18 cellular contexts compared by ENCODE assay signal in the genomic region with DNA sequence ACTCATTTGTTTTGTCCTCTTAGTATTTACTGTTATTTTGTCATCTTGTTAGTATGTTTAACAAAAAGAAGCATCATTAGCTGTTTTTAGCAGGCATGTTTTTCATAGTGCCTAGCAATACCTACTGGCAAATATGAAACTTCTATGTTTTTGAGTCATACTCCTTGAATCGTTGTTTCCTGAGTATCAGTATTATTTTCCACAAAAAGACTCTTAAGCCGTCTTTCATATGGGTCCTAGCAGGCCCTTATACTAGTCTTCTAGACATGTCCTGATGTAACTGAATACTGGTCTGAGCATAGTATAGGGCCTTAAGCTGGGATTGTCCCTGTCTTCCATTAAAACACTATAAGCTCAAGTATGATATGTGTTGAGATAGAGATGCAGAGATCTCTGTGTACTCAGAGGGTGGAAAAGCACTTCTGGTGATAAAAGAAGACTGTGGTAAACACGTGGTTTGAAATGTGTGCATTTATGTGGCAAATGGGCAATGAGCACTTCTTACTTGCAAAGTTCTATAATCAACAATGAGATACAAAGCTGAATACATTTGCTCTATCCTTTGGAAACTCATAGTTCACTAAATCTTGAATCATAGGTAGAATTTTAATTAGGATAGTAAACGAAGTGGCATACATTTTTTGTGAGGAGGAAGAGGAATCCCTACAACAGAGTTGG.
A peak's percentile ranks its signal among the peaks of the same experiment; 100 is the strongest.
DNase-seq lines count a peak whose midpoint lies in the region; ATAC-seq and TF ChIP-seq lines count a peak whose summit lies in the region.
"Had no signal": no experiment of that assay in that cellular context is flagged by ENCODE, and none has a peak within 500 bp of the region (broad histone marks: within the 10 kb centered on the region; RNA-seq: fewer than 3 reads in every experiment).

No MANE protein-coding gene starts in this region.

- H3K36me3 ChIP-seq in right lobe of liver: no peaks in the 10 kb centered on the region

- H3K4me1 Mint-ChIP-seq in activated CD4-positive, alpha-beta T cell treated with anti-CD3 and anti-CD28 coated beads for 36 hours: peaks cover 14% of the 10 kb centered on the region
- peaks cover 10% of the 10 kb centered on the region for H3K4me1 Mint-ChIP-seq in activated naive CD4-positive, alpha-beta T cell treated with anti-CD3 and anti-CD28 coated beads for 36 hours (ENCODE audit: low read depth)
- peaks cover 16% of the 10 kb centered on the region for H3K4me1 Mint-ChIP-seq in activated naive CD8-positive, alpha-beta T cell treated with anti-CD3 and anti-CD28 coated beads for 36 hours
- H3K4me1 Mint-ChIP-seq: CD4-positive, alpha-beta memory T cell; H9 had no signal

- H3K27ac Mint-ChIP-seq in activated CD4-positive, alpha-beta T cell treated with anti-CD3 and anti-CD28 coated beads for 36 hours: no peak overlapping the region
- H3K27ac Mint-ChIP-seq in activated naive CD4-positive, alpha-beta T cell treated with anti-CD3 and anti-CD28 coated beads, Interleukin-2, amount 50 U/mL, for 72 hours: no peak overlapping the region
- no peak overlapping the region for H3K27ac Mint-ChIP-seq in activated naive CD4-positive, alpha-beta T cell treated with anti-CD3 and anti-CD28 coated beads for 36 hours
- peak overlapping the region; percentile 85 for H3K27ac Mint-ChIP-seq in activated naive CD8-positive, alpha-beta T cell treated with anti-CD3 and anti-CD28 coated beads for 36 hours
- H3K27ac Mint-ChIP-seq: CD4-positive, alpha-beta memory T cell; H9 had no signal

- TF ChIP-seq POLR2A in right lobe of liver (IDR thresholded peaks at IDR 0.05): no peak

- H3K27me3 Mint-ChIP-seq in activated CD4-positive, alpha-beta T cell treated with anti-CD3 and anti-CD28 coated beads for 36 hours: peaks cover 6% of the 10 kb centered on the region
- H3K27me3 Mint-ChIP-seq in activated naive CD4-positive, alpha-beta T cell treated with anti-CD3 and anti-CD28 coated beads for 36 hours (ENCODE audit: low read depth): peaks cover 3% of the 10 kb centered on the region
- peaks cover 20% of the 10 kb centered on the region for H3K27me3 Mint-ChIP-seq in activated naive CD8-positive, alpha-beta T cell treated with anti-CD3 and anti-CD28 coated beads for 36 hours

- H3K4me3 Mint-ChIP-seq in activated CD4-positive, alpha-beta T cell treated with anti-CD3 and anti-CD28 coated beads for 36 hours: no peak overlapping the region
- H3K4me3 Mint-ChIP-seq in activated naive CD4-positive, alpha-beta T cell treated with anti-CD3 and anti-CD28 coated beads for 36 hours: no peak overlapping the region
- no peak overlapping the region for H3K4me3 Mint-ChIP-seq in activated naive CD8-positive, alpha-beta T cell treated with anti-CD3 and anti-CD28 coated beads for 36 hours
- H3K4me3 Mint-ChIP-seq: CD4-positive, alpha-beta memory T cell; H9 had no signal

- POLR2A ChIA-PET in activated CD4-positive, alpha-beta T cell treated with anti-CD3 and anti-CD28 coated beads for 36 hours (lab: Charles Lee): no interaction called here

- no peak overlapping the region for H3K4me3 ChIP-seq in right lobe of liver

- CTCF ChIA-PET in activated CD4-positive, alpha-beta T cell treated with anti-CD3 and anti-CD28 coated beads for 36 hours (lab: Charles Lee): no interaction called here
- CTCF ChIA-PET in activated naive CD4-positive, alpha-beta T cell treated with anti-CD3 and anti-CD28 coated beads for 36 hours (lab: Charles Lee): no interaction called here

- TF ChIP-seq CTCF in right lobe of liver (IDR thresholded peaks at IDR 0.05): no peak

- no peak for DNase-seq in activated CD4-positive, alpha-beta T cell treated with anti-CD3 and anti-CD28 coated beads for 36 hours
- no peak for DNase-seq in activated CD4-positive, alpha-beta T cell treated with anti-CD3 and anti-CD28 coated beads for 4 hours
- DNase-seq in activated naive CD4-positive, alpha-beta T cell treated with anti-CD3 and anti-CD28 coated beads, Interleukin-2, amount 50 U/mL, for 72 hours (ENCODE audit: low spot score in 2 of 2): peak in 1 of 2 donors; percentile 4
- no peak for DNase-seq in activated naive CD4-positive, alpha-beta T cell treated with anti-CD3 and anti-CD28 coated beads for 36 hours
- no peak for DNase-seq in activated naive CD8-positive, alpha-beta T cell treated with anti-CD3 and anti-CD28 coated beads for 36 hours
- DNase-seq in right lobe of liver: no peak
- no peak for DNase-seq in CD1c-positive myeloid dendritic cell (ENCODE audit: extremely low spot score)
- DNase-seq: CD4-positive, alpha-beta memory T cell; DMS153; GF-D8; H9; NCI-H1092 treated with DMSO at 0.1 percent for 48 hours; NCI-H146; NCI-H2029 treated with DMSO at 0.1 percent for 48 hours; NCI-H446 treated with DMSO at 0.1 percent for 48 hours; NCI-H69; Right ventricle myocardium superior had no signal

- H3K36me3 Mint-ChIP-seq in activated CD4-positive, alpha-beta T cell treated with anti-CD3 and anti-CD28 coated beads for 36 hours (ENCODE audit: low read depth): no peaks in the 10 kb centered on the region
- no peaks in the 10 kb centered on the region for H3K36me3 Mint-ChIP-seq in activated naive CD4-positive, alpha-beta T cell treated with anti-CD3 and anti-CD28 coated beads, Interleukin-2, amount 50 U/mL, for 72 hours
- H3K36me3 Mint-ChIP-seq in activated naive CD4-positive, alpha-beta T cell treated with anti-CD3 and anti-CD28 coated beads for 36 hours (ENCODE audit: low read depth): no peaks in the 10 kb centered on the region
- H3K36me3 Mint-ChIP-seq in activated naive CD8-positive, alpha-beta T cell treated with anti-CD3 and anti-CD28 coated beads for 36 hours: no peaks in the 10 kb centered on the region
- H3K36me3 Mint-ChIP-seq: CD4-positive, alpha-beta memory T cell had no signal

- H3K27me3 ChIP-seq in right lobe of liver: no peaks in the 10 kb centered on the region

- H3K27ac ChIP-seq in right lobe of liver: no peak overlapping the region

- intact Hi-C loops in activated CD4-positive, alpha-beta T cell treated with anti-CD3 and anti-CD28 coated beads for 36 hours (cut with DNase I, micrococcal nuclease): no loop called here
- intact Hi-C loops in activated naive CD4-positive, alpha-beta T cell treated with anti-CD3 and anti-CD28 coated beads for 36 hours (cut with micrococcal nuclease): no loop called here
- intact Hi-C loops in right lobe of liver (cut with DNase I): no loop called here

- WGBS in right lobe of liver (ENCODE audit: insufficient coverage, low coverage, low lambda C conversion rate, missing lambda C conversion rate): 46% methylated on average over 4 of the region's 4 CpGs

- ATAC-seq in activated CD4-positive, alpha-beta T cell treated with anti-CD3 and anti-CD28 coated beads for 36 hours: peak; percentile 78
- ATAC-seq in activated naive CD4-positive, alpha-beta T cell treated with anti-CD3 and anti-CD28 coated beads, Interleukin-2, amount 50 U/mL, for 72 hours: peak; percentile 57 to 86
- ATAC-seq in HG03521 (IDR thresholded peaks at IDR 0.05; ENCODE audit: unreplicated experiment): no peak
- no peak for ATAC-seq in right lobe of liver

- H3K4me1 ChIP-seq in right lobe of liver: no peaks in the 10 kb centered on the region

- H3K9me3 ChIP-seq in right lobe of liver: no peaks in the 10 kb centered on the region

- H3K9me3 Mint-ChIP-seq in activated CD4-positive, alpha-beta T cell treated with anti-CD3 and anti-CD28 coated beads for 36 hours (ENCODE audit: low read depth): no peaks in the 10 kb centered on the region
- no peaks in the 10 kb centered on the region for H3K9me3 Mint-ChIP-seq in activated naive CD4-positive, alpha-beta T cell treated with anti-CD3 and anti-CD28 coated beads, Interleukin-2, amount 50 U/mL, for 72 hours
- no peaks in the 10 kb centered on the region for H3K9me3 Mint-ChIP-seq in activated naive CD4-positive, alpha-beta T cell treated with anti-CD3 and anti-CD28 coated beads for 36 hours
- H3K9me3 Mint-ChIP-seq in activated naive CD8-positive, alpha-beta T cell treated with anti-CD3 and anti-CD28 coated beads for 36 hours: no peaks in the 10 kb centered on the region
- H3K9me3 Mint-ChIP-seq: H9 had no signal

Comparison
In these comparisons a context has a peak if more than half of its experiments do, and no peak if none do; other contexts are left out.
1. ATAC-seq: peak in activated CD4-positive, alpha-beta T cell treated with anti-CD3 and anti-CD28 coated beads for 36 hours (single experiment) and activated naive CD4-positive, alpha-beta T cell treated with anti-CD3 and anti-CD28 coated beads, Interleukin-2, amount 50 U/mL, for 72 hours (2 of 2); none in HG03521 (single experiment) and right lobe of liver (0 of 4).